Comparison of ENCODE assay signal across 8 cellular contexts in genomic region chr13:109784590-109785140, GRCh38. TPM values are rescaled to one million over a fixed set of nuclear protein-coding genes. Genes with fewer than 3 reads are reported as not detected.
DNase-seq lines count a peak whose midpoint lies in the region; ATAC-seq lines count a peak whose summit lies in the region.

No MANE protein-coding gene starts in this region.

- peak; percentile 55 for ATAC-seq in left ventricle myocardium superior
- ATAC-seq in GM21515 (IDR thresholded peaks at IDR 0.05; ENCODE audit: unreplicated experiment): no peak
- ATAC-seq in GM18502 (IDR thresholded peaks at IDR 0.05; ENCODE audit: poor library complexity, unreplicated experiment): no peak

- intact Hi-C loops in left ventricle myocardium superior (cut with micrococcal nuclease): loop anchor here (10.0 kb wide), 1 partner anchor 820 kb away; no protein-coding TSS in a partner anchor

- H3K9ac ChIP-seq in BLaER1: peak overlapping the region; percentile 89

- peaks cover 49% of the 10 kb centered on the region for H3K36me3 ChIP-seq in BLaER1

- peaks cover 68% of the 10 kb centered on the region for H3K4me1 ChIP-seq in BLaER1

- H3K9me3 ChIP-seq in BLaER1: peaks cover 19% of the 10 kb centered on the region

- peaks cover 62% of the 10 kb centered on the region for H4K20me1 ChIP-seq in BLaER1

- peak overlapping the region; percentile 92 for H3K27ac ChIP-seq in BLaER1
- peak overlapping the region; percentile 70 for H3K27ac ChIP-seq in angular gyrus (ENCODE audit: low read depth, low read length)

- H3K27me3 ChIP-seq in BLaER1: no peaks in the 10 kb centered on the region

- H3K4me3 ChIP-seq in BLaER1: peak overlapping the region; percentile 84

- DNase-seq in HT-29 (ENCODE audit: low spot score): peak; percentile 92
- peak; percentile 67 for DNase-seq in SW480 (ENCODE audit: low spot score)
- peak; percentile 91 for DNase-seq in left ventricle myocardium superior
- peak; percentile 58 for DNase-seq in pons (ENCODE audit: low spot score)

- H3K4me2 ChIP-seq in BLaER1: peak overlapping the region; percentile 93

RNA-seq across cellular contexts. Expression of gene IRS2, which starts 1.7 kb away (rescaled TPM):
- total RNA-seq in HT-29 (2014; rRNA removed; shearing (Covaris generic)): 8.2 and 9.1 TPM in 2 replicates
- total RNA-seq in left ventricle myocardium superior: 11.3 TPM
